9 cellular contexts compared by ENCODE assay signal in the genomic region with DNA sequence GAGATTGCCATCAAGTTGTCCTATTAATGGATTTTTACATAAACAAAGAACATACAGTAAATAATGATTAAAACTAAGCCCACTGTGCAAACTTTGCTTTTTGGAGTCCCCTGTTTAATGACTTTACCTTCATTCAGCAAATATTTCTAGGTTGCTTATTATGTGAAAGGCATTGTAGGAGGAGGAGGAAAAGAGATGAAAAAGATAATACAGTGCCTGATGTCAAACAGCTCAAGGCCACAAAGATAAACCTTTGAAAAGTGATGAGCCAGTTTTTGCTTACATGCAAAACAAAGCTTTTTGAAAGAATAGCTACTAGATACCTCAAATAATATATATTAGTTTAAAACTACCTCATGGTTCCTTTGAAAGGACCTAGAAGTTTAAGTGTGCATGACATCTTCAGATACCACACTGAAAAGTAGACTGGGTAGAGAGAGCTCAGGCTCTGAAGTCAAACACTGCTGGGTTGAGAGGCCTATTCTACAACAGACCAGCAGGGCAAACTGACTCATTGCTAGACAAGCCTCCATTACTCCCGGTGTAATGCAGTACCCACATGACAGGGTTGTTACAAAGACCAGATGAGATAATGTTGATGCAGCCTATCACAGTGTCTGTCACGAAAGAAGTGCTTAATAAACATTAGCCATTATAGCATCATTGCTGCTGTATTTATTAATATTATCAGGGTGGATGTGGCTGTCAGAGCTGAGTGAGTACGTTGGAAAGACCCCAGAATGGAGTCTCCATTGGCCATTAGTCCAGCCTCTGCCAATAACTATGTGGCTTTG. TPM values are rescaled to one million over a fixed set of nuclear protein-coding genes. Genes with fewer than 3 reads are reported as not detected.
A peak's percentile ranks its signal among the peaks of the same experiment; 100 is the strongest.
DNase-seq lines count a peak whose midpoint lies in the region; ATAC-seq and TF ChIP-seq lines count a peak whose summit lies in the region.
"Had no signal": no experiment of that assay in that cellular context is flagged by ENCODE, and none has a peak within 500 bp of the region (broad histone marks: within the 10 kb centered on the region; RNA-seq: fewer than 3 reads in every experiment).

No MANE protein-coding gene starts in this region.

- no peaks in the 10 kb centered on the region for H3K27me3 Mint-ChIP-seq in Caco-2 (ENCODE audit: insufficient read depth, unreplicated experiment)
- no peaks in the 10 kb centered on the region for H3K27me3 Mint-ChIP-seq in glutamatergic neuron (ENCODE audit: unreplicated experiment)
- no peaks in the 10 kb centered on the region for H3K27me3 Mint-ChIP-seq in CD8-positive, alpha-beta memory T cell

- peak; percentile 41 to 57 for TF ChIP-seq CTCF in Caco-2 (IDR thresholded peaks at IDR 0.05; ENCODE audit: insufficient read depth in 1 of 2, low read depth in 1 of 2, low read length in 1 of 2, severe bottlenecking in 1 of 2, unreplicated experiment in 1 of 2)
- peak; percentile 30 for TF ChIP-seq CTCF in RWPE2 (IDR thresholded peaks at IDR 0.05; ENCODE audit: poor library complexity, severe bottlenecking)
- TF ChIP-seq CTCF in glutamatergic neuron (IDR thresholded peaks at IDR 0.05; ENCODE audit: partially characterized antibody, unreplicated experiment): peak; percentile 51
- no peak for TF ChIP-seq CTCF in omental fat pad (IDR thresholded peaks at IDR 0.05)

- H3K9me3 ChIP-seq in Caco-2 (no peaks in the 10 kb centered on the region), RWPE2 (ENCODE audit: severe bottlenecking) (no peaks in the 10 kb centered on the region), right cardiac atrium (ENCODE audit: control insufficient read depth, low read length) (no peaks in the 10 kb centered on the region)
- no peaks in the 10 kb centered on the region for H3K9me3 ChIP-seq in CD8-positive, alpha-beta memory T cell (ENCODE audit: low read length)
- H3K9me3 ChIP-seq: neutrophil had no signal

- peaks cover 1% of the 10 kb centered on the region; the same call in 1 of the 2 replicates for H3K36me3 ChIP-seq in Caco-2 (ENCODE audit: control insufficient read depth, insufficient read depth, low read length)
- H3K36me3 ChIP-seq in RWPE2 (ENCODE audit: low read depth): peaks cover 26% of the 10 kb centered on the region
- no peaks in the 10 kb centered on the region for H3K36me3 ChIP-seq in CD8-positive, alpha-beta memory T cell (ENCODE audit: insufficient read depth, low read length)

- no TSS peak for BruUV-seq in Caco-2 (replicated peaks; lab: Mats Ljungman, UMichigan)

- 68% methylated on average over 3 of the region's 3 CpGs for WGBS in right cardiac atrium

- H3K4me3 ChIP-seq in Caco-2 (ENCODE audit: low read depth, low read length) (no peak overlapping the region), RWPE2 (ENCODE audit: severe bottlenecking) (no peak overlapping the region), right cardiac atrium (ENCODE audit: low read length) (no peak overlapping the region)
- no peak overlapping the region for H3K4me3 ChIP-seq in CD8-positive, alpha-beta memory T cell (ENCODE audit: low read length)

- H3K4me1 ChIP-seq in Caco-2: peaks cover 36% of the 10 kb centered on the region
- H3K4me1 ChIP-seq in RWPE2 (ENCODE audit: insufficient read depth, poor library complexity, severe bottlenecking): no peaks in the 10 kb centered on the region
- no peaks in the 10 kb centered on the region for H3K4me1 ChIP-seq in right cardiac atrium (ENCODE audit: control insufficient read depth, insufficient read depth, low read length)
- H3K4me1 ChIP-seq in CD8-positive, alpha-beta memory T cell (ENCODE audit: insufficient read depth, low read length): no peaks in the 10 kb centered on the region

- peak; percentile 65 to 67 for DNase-seq in Caco-2
- no peak for DNase-seq in RWPE2 (ENCODE audit: low spot score)
- no peak for DNase-seq in glutamatergic neuron
- DNase-seq in omental fat pad (ENCODE audit: low spot score): no peak
- no peak for DNase-seq in right cardiac atrium
- no peak for DNase-seq in CD8-positive, alpha-beta memory T cell

- peaks cover 47% of the 10 kb centered on the region for H3K4me1 Mint-ChIP-seq in Caco-2 (ENCODE audit: low read depth, unreplicated experiment)
- H3K4me1 Mint-ChIP-seq in glutamatergic neuron (ENCODE audit: low read depth, unreplicated experiment): peaks cover 7% of the 10 kb centered on the region
- peaks cover 2 to 12% (median 11%) of the 10 kb centered on the region in 3 donors for H3K4me1 Mint-ChIP-seq in CD8-positive, alpha-beta memory T cell

- POLR2A ChIA-PET in Caco-2 (lab: Charles Lee): interaction anchor here (3.3 kb wide), 1 partner anchor 12 kb away, joined by 33 read pairs; a partner anchor contains a TSS
- POLR2A ChIA-PET in CD8-positive, alpha-beta memory T cell (lab: Charles Lee): no interaction called here

- no peaks in the 10 kb centered on the region for H3K27me3 ChIP-seq in Caco-2 (replicated peaks; ENCODE audit: control insufficient read depth, insufficient read depth, low read length)
- no peaks in the 10 kb centered on the region for H3K27me3 ChIP-seq in RWPE2 (ENCODE audit: insufficient read depth, poor library complexity, severe bottlenecking)
- H3K27me3 ChIP-seq in right cardiac atrium (ENCODE audit: control insufficient read depth, insufficient read depth): no peaks in the 10 kb centered on the region
- H3K27me3 ChIP-seq in CD8-positive, alpha-beta memory T cell (ENCODE audit: insufficient read depth, low read length, poor library complexity, severe bottlenecking): no peaks in the 10 kb centered on the region
- H3K27me3 ChIP-seq: neutrophil had no signal

- H3K27ac ChIP-seq in RWPE2 (ENCODE audit: poor library complexity, severe bottlenecking): no peak overlapping the region
- H3K27ac ChIP-seq in right cardiac atrium (ENCODE audit: low read length): no peak overlapping the region
- H3K27ac ChIP-seq in CD8-positive, alpha-beta memory T cell (ENCODE audit: low read depth, low read length): no peak overlapping the region
- H3K27ac ChIP-seq: neutrophil had no signal

- H3K27ac Mint-ChIP-seq in Caco-2 (ENCODE audit: unreplicated experiment) (peak overlapping the region; percentile 53), glutamatergic neuron (ENCODE audit: unreplicated experiment) (no peak overlapping the region)
- peak overlapping the region in 1 of 8 donors; percentile 75 for H3K27ac Mint-ChIP-seq in CD8-positive, alpha-beta memory T cell

- CTCF ChIA-PET in Caco-2 (lab: Charles Lee): interaction anchor here (0.6 to 3.6 kb wide), 10 partner anchors 11 to 257 kb away, joined by 3 to 47 read pairs (median 4); a partner anchor contains a TSS
- CTCF ChIA-PET in CD8-positive, alpha-beta memory T cell (lab: Charles Lee): interaction anchor here (1.1 to 1.2 kb wide), 2 partner anchors 12 kb away, joined by 3 to 5 read pairs; a partner anchor contains a TSS

- peaks cover 35% of the 10 kb centered on the region for H3K36me3 Mint-ChIP-seq in Caco-2 (ENCODE audit: insufficient read depth, unreplicated experiment)
- peaks cover 5% of the 10 kb centered on the region for H3K36me3 Mint-ChIP-seq in glutamatergic neuron (ENCODE audit: unreplicated experiment)
- H3K36me3 Mint-ChIP-seq in CD8-positive, alpha-beta memory T cell: no peaks in the 10 kb centered on the region

- intact Hi-C loops in Caco-2 (cut with micrococcal nuclease; ENCODE audit: unreplicated experiment) (loop anchor here (1.0 to 5.0 kb wide), 2 partner anchors 11 to 259 kb away; a partner anchor contains a TSS), right cardiac atrium (cut with DNase I) (no loop called here)

- H3K9me3 Mint-ChIP-seq in Caco-2 (ENCODE audit: unreplicated experiment): no peaks in the 10 kb centered on the region
- no peaks in the 10 kb centered on the region for H3K9me3 Mint-ChIP-seq in glutamatergic neuron (ENCODE audit: unreplicated experiment)
- no peaks in the 10 kb centered on the region for H3K9me3 Mint-ChIP-seq in CD8-positive, alpha-beta memory T cell

- H3K4me3 Mint-ChIP-seq in Caco-2 (ENCODE audit: unreplicated experiment) (no peak overlapping the region), glutamatergic neuron (ENCODE audit: unreplicated experiment) (no peak overlapping the region)
- no peak overlapping the region for H3K4me3 Mint-ChIP-seq in CD8-positive, alpha-beta memory T cell

- peak; percentile 96 for ATAC-seq in GM18873 (IDR thresholded peaks at IDR 0.05; ENCODE audit: low FRiP score, unreplicated experiment)
- peak; percentile 68 for ATAC-seq in HG03064 (IDR thresholded peaks at IDR 0.05; ENCODE audit: low read depth, unreplicated experiment)
- ATAC-seq in RWPE2 (ENCODE audit: low read depth): peak; percentile 95
- ATAC-seq in omental fat pad (ENCODE audit: low FRiP score): no peak
- no peak for ATAC-seq in right cardiac atrium

RNA-seq across cellular contexts. Expression of a gene that starts 11.8 kb away (rescaled TPM):
- total RNA-seq in Caco-2 (2022) (44.9 and 46.7 TPM in 2 replicates), glutamatergic neuron (ENCODE audit: unreplicated experiment) (8.2 TPM), omental fat pad (1 to 10 TPM in 2 of 4 donors, under 1 TPM in 2; 0.31 to 3.8 (median 1.5) TPM), right cardiac atrium (under 1 TPM in 2 of 4 donors, not detected in 2; 0.24 to 0.54 TPM)
- polyA plus RNA-seq in right cardiac atrium: 0.05 TPM
- total RNA-seq in CD8-positive, alpha-beta memory T cell: 10 to 100 TPM; 11.3 to 14.7 TPM
- polyA plus RNA-seq in CD8-positive, alpha-beta memory T cell: 0.85 TPM

Comparison
In these comparisons a context has a peak if more than half of its experiments do, and no peak if none do; other contexts are left out.
1. DNase-seq: peak in Caco-2 (2 of 2); none in RWPE2 (single experiment), glutamatergic neuron (single experiment), omental fat pad (single experiment), right cardiac atrium (0 of 3) and CD8-positive, alpha-beta memory T cell (0 of 5).
2. CTCF ChIP-seq: peak in Caco-2 (2 of 2), RWPE2 (single experiment) and glutamatergic neuron (single experiment); none in omental fat pad (0 of 3).
3. ATAC-seq: peak in GM18873 (single experiment), HG03064 (single experiment) and RWPE2 (single experiment); none in omental fat pad (single experiment) and right cardiac atrium (0 of 2).